ENCODE assay signal across 8 cellular contexts in genomic region chr6:36027501-36028087, GRCh38. TPM values are rescaled to one million over a fixed set of nuclear protein-coding genes. Genes with fewer than 3 reads are reported as not detected.
DNase-seq lines count a peak whose midpoint lies in the region; ATAC-seq and TF ChIP-seq lines count a peak whose summit lies in the region.

MAPK14 (plus strand) TSS chr6:36027808; CDS start chr6:36028158, 350 bp downstream.

- peak; percentile 83 for ATAC-seq in HG02870 (IDR thresholded peaks at IDR 0.05; ENCODE audit: unreplicated experiment)

- H3K36me3 Mint-ChIP-seq in type B pancreatic cell = no peaks in the 10 kb centered on the region

- no peaks in the 10 kb centered on the region for H3K9me3 ChIP-seq in adrenal gland (replicated peaks in 1 of 3)

- DNase-seq in GM13976 (ENCODE audit: low spot score) = peak; percentile 98
- peak; percentile 100 for DNase-seq in NCI-H146 (lab: John Stamatoyannopoulos, UW)
- peak; percentile 96 to 99 (median 99) for DNase-seq in T-helper 1 cell
- peak; percentile 99 to 100 (median 100) for DNase-seq in adrenal gland
- peak; percentile 99 for DNase-seq in cardiac septum (ENCODE audit: low spot score)
- DNase-seq in pons (ENCODE audit: low spot score) = peak; percentile 100
- DNase-seq in type B pancreatic cell (ENCODE audit: extremely low spot score, unreplicated experiment) = peak; percentile 98

- H3K27ac ChIP-seq in adrenal gland = peak within 1 kb of the TSS; percentile 82 to 96 (median 90)

- H3K27me3 ChIP-seq in adrenal gland = no peaks in the 10 kb centered on the region

- peaks cover 27% of the 10 kb centered on the region for H3K4me1 Mint-ChIP-seq in type B pancreatic cell (ENCODE audit: unreplicated experiment)

- intact Hi-C loops in adrenal gland (cut with DNase I) (loop anchor here (2.0 to 10.0 kb wide), 4 partner anchors 65 to 177 kb away; partner anchors contain the start of gene BRPF3 (in 1 of the 2)), cardiac septum (cut with DNase I) (loop anchor here (1.0 to 10.0 kb wide), 3 partner anchors 68 to 327 kb away; partner anchors contain the start of gene BRPF3)

- peak within 1 kb of the TSS; percentile 92 for H3K27ac Mint-ChIP-seq in type B pancreatic cell

- no peaks in the 10 kb centered on the region for H3K36me3 ChIP-seq in adrenal gland (replicated peaks in 1 of 2)

- peak; percentile 96 for TF ChIP-seq CTCF in GM13976 (IDR thresholded peaks at IDR 0.05; ENCODE audit: borderline replicate concordance, control extremely low read depth, extremely low read depth, insufficient read depth, missing control alignments)
- TF ChIP-seq CTCF in adrenal gland (IDR thresholded peaks at IDR 0.05) = peak; percentile 84 to 99 (median 98)
- peak; percentile 85 for TF ChIP-seq CTCF in type B pancreatic cell (conservative IDR thresholded peaks at IDR 0.05)

- peak within 1 kb of the TSS; percentile 84 to 99 (median 88) for H3K4me3 ChIP-seq in adrenal gland

- peaks cover 24% of the 10 kb centered on the region for H3K27me3 Mint-ChIP-seq in type B pancreatic cell

- peak within 1 kb of the TSS; percentile 94 for H3K4me3 Mint-ChIP-seq in type B pancreatic cell

- H3K9me3 Mint-ChIP-seq in type B pancreatic cell = no peaks in the 10 kb centered on the region

- in situ Hi-C loops in GM13976 (cut with MboI; ENCODE audit: low sequenced_read_pairs, unreplicated experiment) = loop anchor here (5.0 to 10.0 kb wide), 2 partner anchors 70 to 177 kb away; no protein-coding TSS in a partner anchor

- peak; percentile 88 to 98 for TF ChIP-seq POLR2A in adrenal gland (IDR thresholded peaks at IDR 0.05)

- peaks cover 0 to 36% of the 10 kb centered on the region in 2 donors for H3K4me1 ChIP-seq in adrenal gland (replicated peaks in 1 of 2)

- 0% methylated on average over 16 to 62 of the region's 62 CpGs for WGBS in adrenal gland, 4 donors

RNA-seq across cellular contexts. Expression of gene MAPK14, which starts in this region (rescaled TPM):
- 100 to 1,000 TPM in 1 of 8 donors, 10 to 100 TPM in 7; 39.0 to 119 (median 61.6) TPM for total RNA-seq in adrenal gland
- polyA plus RNA-seq in adrenal gland = 10 to 100 TPM; 11.3 to 45.0 (median 16.4) TPM
- 25.6 TPM for total RNA-seq in cardiac septum
- total RNA-seq in type B pancreatic cell (ENCODE audit: low replicate concordance) = 40.1 and 52.1 TPM in 2 replicates

Comparison
In these comparisons a context has a peak if more than half of its experiments do, and no peak if none do; other contexts are left out.
1. Peak in every context shown above with its lines: DNase-seq, ATAC-seq, H3K4me3 ChIP-seq and H3K27ac ChIP-seq.